24 cellular contexts compared by ENCODE assay signal in the genomic region with DNA sequence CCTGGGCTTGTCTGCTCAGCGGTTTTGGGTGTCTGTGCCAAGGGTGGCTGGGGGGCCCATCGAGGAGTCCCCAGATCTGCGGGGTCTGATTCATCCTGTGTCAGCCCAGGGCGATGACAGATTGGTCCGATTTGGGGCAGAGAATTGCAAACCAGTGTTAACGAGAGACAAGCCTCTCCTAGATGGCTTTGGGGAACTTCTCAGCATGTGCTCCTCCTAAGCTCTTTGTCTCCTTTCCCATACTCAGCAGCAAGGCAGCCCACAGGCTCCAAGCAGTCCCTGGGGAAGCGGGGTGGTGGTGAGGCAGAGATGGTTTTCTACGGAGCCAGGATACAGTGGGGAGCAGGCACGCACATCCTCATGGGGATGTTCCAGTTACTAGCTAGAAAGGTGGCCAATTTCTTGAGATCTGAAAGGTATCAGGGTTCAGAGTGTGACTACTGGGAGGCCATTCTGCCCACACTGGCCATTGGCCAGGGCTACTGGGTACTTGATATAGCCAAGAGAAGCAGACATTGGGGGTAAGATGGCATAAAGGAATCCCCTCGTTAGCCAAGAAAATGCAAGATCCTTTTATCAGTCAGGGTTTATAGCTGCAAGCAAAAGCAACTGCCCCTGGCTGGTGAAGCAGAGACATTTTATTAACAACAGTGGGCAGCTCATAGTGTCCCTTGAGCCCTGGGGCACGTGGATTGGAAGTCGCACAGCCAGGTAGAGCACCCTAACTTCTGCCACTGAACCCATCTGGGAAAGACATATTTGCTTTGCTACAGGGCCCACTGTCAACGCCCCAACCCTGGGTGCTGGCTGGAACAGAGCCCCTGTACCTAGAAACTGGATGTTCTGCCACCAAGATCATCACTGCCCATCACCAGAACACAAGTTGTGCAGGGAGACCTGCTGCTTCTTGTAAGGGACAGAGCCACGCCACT.
DNase-seq lines count a peak whose midpoint lies in the region; ATAC-seq and TF ChIP-seq lines count a peak whose summit lies in the region.
"Had no signal": no experiment of that assay in that cellular context is flagged by ENCODE, and none has a peak within 500 bp of the region (broad histone marks: within the 10 kb centered on the region; RNA-seq: fewer than 3 reads in every experiment).

No MANE protein-coding gene starts in this region.

- no peaks in the 10 kb centered on the region for H3K27me3 ChIP-seq in Karpas-422 (ENCODE audit: low read length)
- no peaks in the 10 kb centered on the region for H3K27me3 ChIP-seq in vagina
- H3K27me3 ChIP-seq: SJCRH30 had no signal

- no peaks in the 10 kb centered on the region for H3K4me1 Mint-ChIP-seq in osteocyte (ENCODE audit: unreplicated experiment)
- H3K4me1 Mint-ChIP-seq in T-helper 2 cell treated with Interferon-gamma antibody and Interleukin-4, amounts not matched to agents 5 μg/mL and 100 μg/mL, for 36 hours (ENCODE audit: low read depth) = peaks cover 2% of the 10 kb centered on the region
- H3K4me1 Mint-ChIP-seq: activated CD4-positive, alpha-beta T cell treated with anti-CD3 and anti-CD28 coated beads for 36 hours had no signal

- TF ChIP-seq CTCF in astrocyte of the cerebellum (IDR thresholded peaks at IDR 0.05; ENCODE audit: low read depth, low read length, missing control alignments) (no peak), osteocyte (IDR thresholded peaks at IDR 0.05) (no peak), vagina (IDR thresholded peaks at IDR 0.05) (no peak)

- no peak for ATAC-seq in HG02610 (IDR thresholded peaks at IDR 0.05; ENCODE audit: unreplicated experiment)
- ATAC-seq: activated CD4-positive, alpha-beta T cell treated with anti-CD3 and anti-CD28 coated beads for 36 hours; HepG2; mucosa of descending colon had no signal

- H3K27me3 Mint-ChIP-seq in osteocyte (ENCODE audit: unreplicated experiment) = peaks cover 22% of the 10 kb centered on the region
- H3K27me3 Mint-ChIP-seq in T-helper 2 cell treated with Interferon-gamma antibody and Interleukin-4, amounts not matched to agents 5 μg/mL and 100 μg/mL, for 36 hours (ENCODE audit: low read depth) = no peaks in the 10 kb centered on the region
- H3K27me3 Mint-ChIP-seq: activated CD4-positive, alpha-beta T cell treated with anti-CD3 and anti-CD28 coated beads for 36 hours; type B pancreatic cell had no signal

- H3K4me2 ChIP-seq in Karpas-422 (ENCODE audit: low read depth, low read length, poor library complexity, severe bottlenecking) = no peak overlapping the region

- H3K9me2 ChIP-seq in Karpas-422 (replicated peaks; ENCODE audit: insufficient read depth, low read length) = peaks cover 6% of the 10 kb centered on the region; the same call in 1 of the 2 replicates

- H3K4me1 ChIP-seq in Karpas-422 (ENCODE audit: low read length) (no peaks in the 10 kb centered on the region), vagina (no peaks in the 10 kb centered on the region)
- H3K4me1 ChIP-seq: lower lobe of right lung, SJCRH30 had no signal

- no peaks in the 10 kb centered on the region for H3K9me3 ChIP-seq in Karpas-422 (ENCODE audit: low read length)
- no peaks in the 10 kb centered on the region for H3K9me3 ChIP-seq in vagina
- H3K9me3 ChIP-seq: lower lobe of right lung, mucosa of descending colon, SJCRH30 had no signal

- no peak overlapping the region for H3K27ac Mint-ChIP-seq in osteocyte (ENCODE audit: unreplicated experiment)
- no peak overlapping the region for H3K27ac Mint-ChIP-seq in T-helper 2 cell treated with Interferon-gamma antibody and Interleukin-4, amounts not matched to agents 5 μg/mL and 100 μg/mL, for 36 hours
- H3K27ac Mint-ChIP-seq: activated CD4-positive, alpha-beta T cell treated with anti-CD3 and anti-CD28 coated beads for 36 hours; activated T-helper 1 cell treated with anti-CD3 and anti-CD28 coated beads, Interleukin-12 subunit alpha, Interleukin-12 subunit beta, Interleukin-2, Interleukin-4 antibody, amounts not matched to agents 30 ng/mL and 10 ng/mL and 1 ng/mL, durations not matched to agents 14 hours and 24 hours and 36 hours; progenitor cell of endocrine pancreas; type B pancreatic cell had no signal

- H3K4me3 ChIP-seq in Karpas-422 (ENCODE audit: low read length) (no peak overlapping the region), astrocyte of the cerebellum (ENCODE audit: low read depth, low read length) (no peak overlapping the region), vagina (no peak overlapping the region)
- H3K4me3 ChIP-seq: lower lobe of right lung, mucosa of descending colon, SJCRH30 had no signal

- no peak overlapping the region for H3K9ac ChIP-seq in Karpas-422 (ENCODE audit: low read length)

- DNase-seq in Daoy (ENCODE audit: low read depth) = peak; percentile 82
- peak; percentile 20 for DNase-seq in Karpas-422
- DNase-seq in astrocyte of the cerebellum (ENCODE audit: low read depth) = peak; percentile 78
- peak; percentile 76 for DNase-seq in osteocyte (ENCODE audit: extremely low spot score, unreplicated experiment)
- DNase-seq in T-helper 2 cell treated with Interferon-gamma antibody and Interleukin-4, amounts not matched to agents 5 μg/mL and 100 μg/mL, for 36 hours (ENCODE audit: low spot score) = no peak
- DNase-seq in vagina (ENCODE audit: extremely low spot score in 2 of 2) = no peak
- DNase-seq in cerebellum (ENCODE audit: low spot score) = no peak
- DNase-seq: activated CD4-positive, alpha-beta T cell treated with anti-CD3 and anti-CD28 coated beads for 36 hours; activated naive CD4-positive, alpha-beta T cell treated with anti-CD3 and anti-CD28 coated beads, Interleukin-2, amount 50 U/mL, for 16 hours; DMS79; H9; kidney; lower lobe of right lung; mucosa of descending colon; NCI-H1105 treated with DMSO at 0.1 percent for 48 hours; NCI-H2081; NCI-H524; SJCRH30; T-helper 1 cell had no signal

- H3K9me3 Mint-ChIP-seq in osteocyte (ENCODE audit: unreplicated experiment) = no peaks in the 10 kb centered on the region
- no peaks in the 10 kb centered on the region for H3K9me3 Mint-ChIP-seq in T-helper 2 cell treated with Interferon-gamma antibody and Interleukin-4, amounts not matched to agents 5 μg/mL and 100 μg/mL, for 36 hours
- H3K9me3 Mint-ChIP-seq: activated T-helper 1 cell treated with anti-CD3 and anti-CD28 coated beads, Interleukin-12 subunit alpha, Interleukin-12 subunit beta, Interleukin-2, Interleukin-4 antibody, amounts not matched to agents 30 ng/mL and 10 ng/mL and 1 ng/mL, durations not matched to agents 14 hours and 24 hours and 36 hours had no signal

- no peaks in the 10 kb centered on the region for H3K36me3 Mint-ChIP-seq in osteocyte (ENCODE audit: unreplicated experiment)
- no peaks in the 10 kb centered on the region for H3K36me3 Mint-ChIP-seq in T-helper 2 cell treated with Interferon-gamma antibody and Interleukin-4, amounts not matched to agents 5 μg/mL and 100 μg/mL, for 36 hours (ENCODE audit: low read depth)
- H3K36me3 Mint-ChIP-seq: type B pancreatic cell had no signal

- no peaks in the 10 kb centered on the region for H3K79me2 ChIP-seq in Karpas-422 (ENCODE audit: low read length)

- no peak for TF ChIP-seq POLR2A in vagina (IDR thresholded peaks at IDR 0.05)

- intact Hi-C loops in vagina (cut with DNase I) = no loop called here

- H3K4me3 Mint-ChIP-seq in osteocyte (ENCODE audit: unreplicated experiment) = no peak overlapping the region
- no peak overlapping the region for H3K4me3 Mint-ChIP-seq in T-helper 2 cell treated with Interferon-gamma antibody and Interleukin-4, amounts not matched to agents 5 μg/mL and 100 μg/mL, for 36 hours
- H3K4me3 Mint-ChIP-seq: activated CD4-positive, alpha-beta T cell treated with anti-CD3 and anti-CD28 coated beads for 36 hours; activated T-helper 1 cell treated with anti-CD3 and anti-CD28 coated beads, Interleukin-12 subunit alpha, Interleukin-12 subunit beta, Interleukin-2, Interleukin-4 antibody, amounts not matched to agents 30 ng/mL and 10 ng/mL and 1 ng/mL, durations not matched to agents 14 hours and 24 hours and 36 hours; H9; type B pancreatic cell had no signal

- H4K20me1 ChIP-seq in Karpas-422 (ENCODE audit: insufficient read depth, low read depth, low read length) = no peaks in the 10 kb centered on the region

- in situ Hi-C loops in astrocyte of the cerebellum (cut with HindIII; ENCODE audit: low sequenced_read_pairs) = no loop called here

- H2AFZ ChIP-seq in Karpas-422 (ENCODE audit: low read length) = no peak overlapping the region

- no peaks in the 10 kb centered on the region for H3K36me3 ChIP-seq in Karpas-422 (ENCODE audit: insufficient read depth, low read length)
- no peaks in the 10 kb centered on the region for H3K36me3 ChIP-seq in vagina
- H3K36me3 ChIP-seq: lower lobe of right lung, SJCRH30 had no signal

- H3K27ac ChIP-seq in Karpas-422 (ENCODE audit: low read length) (no peak overlapping the region), vagina (no peak overlapping the region)
- H3K27ac ChIP-seq: lower lobe of right lung, SJCRH30 had no signal

Comparison
In these comparisons a context has a peak if more than half of its experiments do, and no peak if none do; other contexts are left out.
1. DNase-seq: peak in Daoy (single experiment), Karpas-422 (single experiment), astrocyte of the cerebellum (single experiment) and osteocyte (single experiment); none in T-helper 2 cell treated with Interferon-gamma antibody and Interleukin-4, amounts not matched to agents 5 μg/mL and 100 μg/mL, for 36 hours (single experiment), vagina (0 of 2) and cerebellum (single experiment).